4 cellular contexts compared by ENCODE assay signal in genomic region chr6:17405181-17405943, GRCh38. TPM values are rescaled to one million over a fixed set of nuclear protein-coding genes. Genes with fewer than 3 reads are reported as not detected.
"Had no signal": no experiment of that assay in that cellular context is flagged by ENCODE, and none has a peak within 500 bp of the region (broad histone marks: within the 10 kb centered on the region; RNA-seq: fewer than 3 reads in every experiment).

No MANE protein-coding gene starts in this region.

RNA-seq across cellular contexts. Expression of gene CAP2, which starts 12.0 kb away (rescaled TPM):
- total RNA-seq: activated CD4-positive, alpha-beta T cell treated with anti-CD3 and anti-CD28 coated beads, Interleukin-2, amount 10 ng/mL, durations not matched to agents 7 days and 5 days; activated CD8-positive, alpha-beta memory T cell treated with anti-CD3 and anti-CD28 coated beads, Interleukin-2, amount 10 ng/mL, durations not matched to agents 7 days and 5 days; activated CD8-positive, alpha-beta T cell treated with anti-CD3 and anti-CD28 coated beads for 36 hours; natural killer cell had no signal
